ENCODE assay signal across 31 cellular contexts in genomic region chr9:96034553-96035122, GRCh38.
"Had no signal": no experiment of that assay in that cellular context is flagged by ENCODE, and none has a peak within 500 bp of the region (broad histone marks: within the 10 kb centered on the region; RNA-seq: fewer than 3 reads in every experiment).

No MANE protein-coding gene starts in this region.

- H3K27me3 Mint-ChIP-seq: activated naive CD4-positive, alpha-beta T cell treated with anti-CD3 and anti-CD28 coated beads, Interleukin-2, amount 50 U/mL, for 24 hours; activated naive CD8-positive, alpha-beta T cell had no signal

- H3K36me3 ChIP-seq: ascending aorta, cardiac muscle cell had no signal

- H3K4me3 ChIP-seq: ascending aorta, cardiac muscle cell had no signal

- ATAC-seq: activated CD8-positive, alpha-beta memory T cell treated with anti-CD3 and anti-CD28 coated beads, Interleukin-2, amount 10 ng/mL, durations not matched to agents 7 days and 5 days; activated CD8-positive, alpha-beta T cell treated with anti-CD3 and anti-CD28 coated beads, Interleukin-2, amount 10 ng/mL, durations not matched to agents 7 days and 5 days; activated naive CD8-positive, alpha-beta T cell treated with anti-CD3 and anti-CD28 coated beads, Interleukin-2, amount 50 U/mL, for 24 hours had no signal

- H3K27me3 ChIP-seq: ascending aorta, cardiac muscle cell had no signal

- H3K36me3 Mint-ChIP-seq: activated naive CD4-positive, alpha-beta T cell treated with anti-CD3 and anti-CD28 coated beads, Interleukin-2, amount 10 ng/mL, durations not matched to agents 7 days and 5 days had no signal

- H3K4me3 Mint-ChIP-seq: activated B cell treated with CpG ODN at 0.5 μM for 24 hours; activated CD4-positive, alpha-beta memory T cell treated with anti-CD3 and anti-CD28 coated beads, Interleukin-2, amount 10 ng/mL, durations not matched to agents 7 days and 5 days; activated CD4-positive, alpha-beta T cell treated with anti-CD3 and anti-CD28 coated beads, Interleukin-2, amount 10 ng/mL, durations not matched to agents 7 days and 5 days; activated CD8-positive, alpha-beta memory T cell treated with anti-CD3 and anti-CD28 coated beads, Interleukin-2, amount 10 ng/mL, durations not matched to agents 7 days and 5 days; activated CD8-positive, alpha-beta T cell treated with anti-CD3 and anti-CD28 coated beads, Interleukin-2, amount 10 ng/mL, durations not matched to agents 7 days and 5 days; activated naive CD4-positive, alpha-beta T cell treated with anti-CD3 and anti-CD28 coated beads, Interleukin-2, amount 10 ng/mL, durations not matched to agents 7 days and 5 days; activated naive CD4-positive, alpha-beta T cell treated with anti-CD3 and anti-CD28 coated beads, Interleukin-2, amount 50 U/mL, for 24 hours; activated naive CD8-positive, alpha-beta T cell; activated naive CD8-positive, alpha-beta T cell treated with anti-CD3 and anti-CD28 coated beads, Interleukin-2, amount 10 ng/mL, durations not matched to agents 7 days and 5 days; activated naive CD8-positive, alpha-beta T cell treated with anti-CD3 and anti-CD28 coated beads, Interleukin-2, amount 50 U/mL, for 24 hours; activated T-cell treated with anti-CD3 and anti-CD28 coated beads, Interleukin-2, amount 50 U/mL, for 24 hours; brain; T-helper 1 cell treated with Interleukin-12 subunit alpha and Interleukin-12 subunit beta and Interleukin-4 antibody, amounts not matched to agents 30 μg/mL and 1 μg/mL, for 36 hours; T-helper 2 cell treated with Interferon-gamma antibody and Interleukin-4, amounts not matched to agents 5 μg/mL and 100 μg/mL, for 36 hours had no signal

- H3K4me1 Mint-ChIP-seq: activated B cell treated with CpG ODN at 0.5 μM for 24 hours; activated CD4-positive, alpha-beta memory T cell treated with anti-CD3 and anti-CD28 coated beads, Interleukin-2, amount 10 ng/mL, durations not matched to agents 7 days and 5 days; activated CD4-positive, alpha-beta T cell treated with anti-CD3 and anti-CD28 coated beads, Interleukin-2, amount 10 ng/mL, durations not matched to agents 7 days and 5 days; activated naive CD4-positive, alpha-beta T cell treated with anti-CD3 and anti-CD28 coated beads, Interleukin-2, amount 50 U/mL, for 24 hours had no signal

- DNase-seq: activated B cell treated with CpG ODN at 0.5 μM for 24 hours; activated CD4-positive, alpha-beta memory T cell treated with anti-CD3 and anti-CD28 coated beads, Interleukin-2, amount 10 ng/mL, durations not matched to agents 7 days and 5 days; activated CD4-positive, alpha-beta T cell treated with anti-CD3 and anti-CD28 coated beads for 4 hours; activated CD4-positive, alpha-beta T cell treated with anti-CD3 and anti-CD28 coated beads, Interleukin-2, amount 10 ng/mL, durations not matched to agents 7 days and 5 days; activated CD4-positive, alpha-beta T cell treated with anti-CD3 and anti-CD28 coated beads, Interleukin-2, amount 50 U/mL, for 48 hours; activated CD4-positive, CD25-positive, alpha-beta regulatory T cell treated with anti-CD3 and anti-CD28 coated beads, Interleukin-2, amount 50 U/mL, for 72 hours; activated CD8-positive, alpha-beta memory T cell treated with anti-CD3 and anti-CD28 coated beads for 24 hours; activated CD8-positive, alpha-beta memory T cell treated with anti-CD3 and anti-CD28 coated beads, Interleukin-2, amount 10 ng/mL, durations not matched to agents 7 days and 5 days; activated CD8-positive, alpha-beta memory T cell treated with anti-CD3 and anti-CD28 coated beads, Interleukin-2, amount 50 U/mL, for 48 hours; activated CD8-positive, alpha-beta T cell treated with anti-CD3 and anti-CD28 coated beads, Interleukin-2, amount 10 ng/mL, durations not matched to agents 7 days and 5 days; activated gamma-delta T cell; activated naive CD4-positive, alpha-beta T cell treated with anti-CD3 and anti-CD28 coated beads, Interleukin-2, amount 10 ng/mL, durations not matched to agents 7 days and 5 days; activated naive CD4-positive, alpha-beta T cell treated with Interleukin-2 at 50 U/mL for 16 hours; activated naive CD8-positive, alpha-beta T cell treated with anti-CD3 and anti-CD28 coated beads, Interleukin-2, amount 10 ng/mL, durations not matched to agents 7 days and 5 days; activated naive CD8-positive, alpha-beta T cell treated with anti-CD3 and anti-CD28 coated beads, Interleukin-2, amount 50 U/mL, for 24 hours; activated T-cell treated with anti-CD3 and anti-CD28 coated beads, Interleukin-2, amount 50 U/mL, for 24 hours; activated T-cell treated with anti-CD3 and anti-CD28 coated beads, Interleukin-2, amount 50 U/mL, for 48 hours; central memory CD4-positive, alpha-beta T cell; SW 1271; T-helper 1 cell; T-helper 2 cell; T-helper 9 cell had no signal

- H3K27ac Mint-ChIP-seq: activated B cell treated with CpG ODN at 0.5 μM for 24 hours; activated CD4-positive, alpha-beta memory T cell treated with anti-CD3 and anti-CD28 coated beads, Interleukin-2, amount 10 ng/mL, durations not matched to agents 7 days and 5 days; activated CD4-positive, alpha-beta T cell treated with anti-CD3 and anti-CD28 coated beads, Interleukin-2, amount 10 ng/mL, durations not matched to agents 7 days and 5 days; activated CD8-positive, alpha-beta memory T cell treated with anti-CD3 and anti-CD28 coated beads, Interleukin-2, amount 10 ng/mL, durations not matched to agents 7 days and 5 days; activated CD8-positive, alpha-beta T cell treated with anti-CD3 and anti-CD28 coated beads, Interleukin-2, amount 10 ng/mL, durations not matched to agents 7 days and 5 days; activated naive CD4-positive, alpha-beta T cell treated with anti-CD3 and anti-CD28 coated beads, Interleukin-2, amount 10 ng/mL, durations not matched to agents 7 days and 5 days; activated naive CD4-positive, alpha-beta T cell treated with anti-CD3 and anti-CD28 coated beads, Interleukin-2, amount 50 U/mL, for 24 hours; activated naive CD8-positive, alpha-beta T cell; activated naive CD8-positive, alpha-beta T cell treated with anti-CD3 and anti-CD28 coated beads, Interleukin-2, amount 50 U/mL, for 24 hours; activated T-cell treated with anti-CD3 and anti-CD28 coated beads, Interleukin-2, amount 50 U/mL, for 24 hours; activated T-helper 2 cell treated with anti-CD3 and anti-CD28 coated beads, Interferon-gamma antibody, Interleukin-2, Interleukin-4, amounts not matched to agents 10 μg/mL and 5 μg/mL and 100 μg/mL, durations not matched to agents 14 hours and 24 hours and 36 hours; T-helper 1 cell treated with Interleukin-12 subunit alpha and Interleukin-12 subunit beta and Interleukin-4 antibody, amounts not matched to agents 30 μg/mL and 1 μg/mL, for 36 hours; T-helper 2 cell treated with Interferon-gamma antibody and Interleukin-4, amounts not matched to agents 5 μg/mL and 100 μg/mL, for 36 hours had no signal

- H3K27ac ChIP-seq: ascending aorta, cardiac muscle cell, VCaP had no signal
